In genomic region chr4:165255439-165255838, GRCh38 we compare ENCODE assay signal across 8 cellular contexts. TPM values are rescaled to one million over a fixed set of nuclear protein-coding genes. Genes with fewer than 3 reads are reported as not detected.
DNase-seq lines count a peak whose midpoint lies in the region; ATAC-seq and TF ChIP-seq lines count a peak whose summit lies in the region.
"Not testable (repeated sequence)": the region's sequence is repeated elsewhere in the genome, so short reads cannot be mapped to it uniquely, and the experiment has no call there.

No MANE protein-coding gene starts in this region.

- H3K36me3 ChIP-seq in kidney epithelial cell (ENCODE audit: control insufficient read depth, insufficient read depth, low read length), result not testable (repeated sequence)

- not testable (repeated sequence) for H3K4me3 Mint-ChIP-seq in brain

- H3K27me3 Mint-ChIP-seq in brain, result not testable (repeated sequence)

- DNase-seq in DMS53 (lab: John Stamatoyannopoulos, UW), result peak; percentile 54
- peak; percentile 5 for DNase-seq in NCI-H510A treated with DMSO at 0.1 percent for 48 hours (lab: John Stamatoyannopoulos, UW)
- DNase-seq in activated CD4-positive, alpha-beta T cell treated with anti-CD3 and anti-CD28 coated beads, Interleukin-2, amount 50 U/mL, for 48 hours, result peak; percentile 45 to 59
- peak; percentile 25 for DNase-seq in kidney epithelial cell (ENCODE audit: low read depth)
- peak; percentile 2 to 39 (median 21) for DNase-seq in stimulated activated CD4-positive, alpha-beta T cell treated with anti-CD3 and anti-CD28 coated beads, TNF-alpha, amount 100 ng/mL, for 24 hours (ENCODE audit: low read depth in 3 of 3)

- not testable (repeated sequence) for H3K4me3 ChIP-seq in kidney epithelial cell (ENCODE audit: low read depth, low read length)

- not testable (repeated sequence) for H3K9me3 Mint-ChIP-seq in brain

- H3K27ac Mint-ChIP-seq in brain, result peak overlapping the region in 3 of 5 experiments; percentile 21 to 84 (median 42)

- ATAC-seq in GM19455 (IDR thresholded peaks at IDR 0.05; ENCODE audit: unreplicated experiment), result peak; percentile 88
- peak; percentile 92 for ATAC-seq in HG03095 (IDR thresholded peaks at IDR 0.05; ENCODE audit: unreplicated experiment)

- TF ChIP-seq CTCF in brain (conservative IDR thresholded peaks at IDR 0.05); kidney epithelial cell (IDR thresholded peaks at IDR 0.05; ENCODE audit: insufficient read depth, low read length, poor library complexity, severe bottlenecking): not testable (repeated sequence)

- H3K36me3 Mint-ChIP-seq in brain, result not testable (repeated sequence)

- H3K4me1 Mint-ChIP-seq in brain, result peaks cover 40% of the 10 kb centered on the region

- H3K27me3 ChIP-seq in kidney epithelial cell (ENCODE audit: control insufficient read depth, insufficient read depth, low read length), result not testable (repeated sequence)

RNA-seq across cellular contexts. Expression of gene KLHL2, which starts 48.1 kb away (rescaled TPM):
- 14.4 TPM for polyA plus RNA-seq in brain (ENCODE audit: insufficient read depth, low read depth, low replicate concordance)
- 12.9 and 17.7 TPM in 2 replicates for total RNA-seq in kidney epithelial cell
